ENCODE assay signal across 9 cellular contexts in genomic region chr3:180092889-180093288, GRCh38. TPM values are rescaled to one million over a fixed set of nuclear protein-coding genes. Genes with fewer than 3 reads are reported as not detected.
"Had no signal": no experiment of that assay in that cellular context is flagged by ENCODE, and none has a peak within 500 bp of the region (broad histone marks: within the 10 kb centered on the region; RNA-seq: fewer than 3 reads in every experiment).

No MANE protein-coding gene starts in this region.

- H3K36me3 Mint-ChIP-seq: IgD-negative memory B cell had no signal

- ATAC-seq: GM23338 had no signal

- H3K27ac ChIP-seq: HL-60 had no signal

- H3K27ac Mint-ChIP-seq: GM23338, H9, IgD-negative memory B cell had no signal

- FAIRE-seq: H1, H54, HepG2 had no signal

- H3K4me1 Mint-ChIP-seq: IgD-negative memory B cell had no signal

- H3K4me2 ChIP-seq: GM23338 had no signal

- H3K4me3 Mint-ChIP-seq: GM23338, H9, IgD-negative memory B cell had no signal

- DNase-seq: H9, HCEC 1CT, KBM-7 had no signal

- H3K4me3 ChIP-seq: GM23338 had no signal

- H3K9me3 Mint-ChIP-seq: GM23338, H9 had no signal

RNA-seq across cellular contexts. Expression of gene PEX5L, which starts 56.2 kb away (rescaled TPM):
- total RNA-seq: HepG2 had no signal
- polyA plus RNA-seq: HepG2, IgD-negative memory B cell had no signal
